ENCODE assay signal across 1 cellular context in genomic region chr2:207711750-207712487, GRCh38.
A peak's percentile ranks its signal among the peaks of the same experiment; 100 is the strongest.
TF ChIP-seq lines count a peak whose summit lies in the region.

No MANE protein-coding gene starts in this region.

TF ChIP-seq in HepG2, 621 proteins besides CTCF, POLR2A, EP300 and RAD21 (continued from another document and continues in another):
- TF ChIP-seq TRIM22 (IDR thresholded peaks at IDR 0.05) (no peak), SETDB1 (CRISPR knock-in tag; IDR thresholded peaks at IDR 0.05; ENCODE audit: borderline replicate concordance) (no peak), ZBTB4 (CRISPR knock-in tag; IDR thresholded peaks at IDR 0.05; ENCODE audit: borderline replicate concordance) (no peak), KDM2A (CRISPR knock-in tag; IDR thresholded peaks at IDR 0.05; ENCODE audit: borderline replicate concordance, low read depth) (peak; percentile 60; the same call in 1 of the 2 replicates), THAP11 (CRISPR knock-in tag; IDR thresholded peaks at IDR 0.05) (no peak), ZNF567 (CRISPR knock-in tag; IDR thresholded peaks at IDR 0.05; ENCODE audit: borderline replicate concordance) (0 out of 2 replicates have a peak, but pooled peaks have one; percentile 72), JDP2 (CRISPR knock-in tag; IDR thresholded peaks at IDR 0.05; ENCODE audit: borderline replicate concordance) (no peak), ZNF138 (CRISPR knock-in tag; IDR thresholded peaks at IDR 0.05; ENCODE audit: low read depth) (peak; percentile 48; the same call in 1 of the 2 replicates), FOXC1 (CRISPR knock-in tag; IDR thresholded peaks at IDR 0.05; ENCODE audit: borderline replicate concordance) (0 out of 2 replicates have a peak, but pooled peaks have one; percentile 22), TAF1 (CRISPR knock-in tag; IDR thresholded peaks at IDR 0.05) (peak; percentile 22; the same call in 1 of the 2 replicates), ELK4 (CRISPR knock-in tag; IDR thresholded peaks at IDR 0.05; ENCODE audit: borderline replicate concordance) (no peak), GABPB1 (CRISPR knock-in tag; IDR thresholded peaks at IDR 0.05) (peak; percentile 7; the same call in 1 of the 2 replicates), ZNF296 (CRISPR knock-in tag; conservative IDR thresholded peaks at IDR 0.05) (0 out of 2 replicates have a peak, but pooled peaks have one; percentile 46), HDAC1 (CRISPR knock-in tag; IDR thresholded peaks at IDR 0.05) (peak; percentile 15), PRMT3 (CRISPR knock-in tag; IDR thresholded peaks at IDR 0.05; ENCODE audit: borderline replicate concordance, low read depth) (0 out of 2 replicates have a peak, but pooled peaks have one; percentile 7), MED13 (CRISPR knock-in tag; IDR thresholded peaks at IDR 0.05) (no peak; the same call in 1 of the 2 replicates), NCOA1 (CRISPR knock-in tag; IDR thresholded peaks at IDR 0.05) (no peak), HNRNPL (IDR thresholded peaks at IDR 0.05; ENCODE audit: low read depth, low read length) (peak; percentile 70), AGO1 (IDR thresholded peaks at IDR 0.05; ENCODE audit: low read depth, low read length, poor library complexity, severe bottlenecking) (peak; percentile 30), FOXO4 (CRISPR knock-in tag; conservative IDR thresholded peaks at IDR 0.05) (0 out of 2 replicates have a peak, but pooled peaks have one; percentile 43), ZNF235 (CRISPR knock-in tag; IDR thresholded peaks at IDR 0.05; ENCODE audit: borderline replicate concordance) (no peak), ZMAT3 (CRISPR knock-in tag; conservative IDR thresholded peaks at IDR 0.05) (no peak), ZHX2 (IDR thresholded peaks at IDR 0.05; ENCODE audit: low read depth) (no peak), ZHX2 (CRISPR knock-in tag; IDR thresholded peaks at IDR 0.05; ENCODE audit: borderline replicate concordance) (0 out of 2 replicates have a peak, but pooled peaks have one; percentile 56), ZNF24 (IDR thresholded peaks at IDR 0.05) (no peak), RBM39 (IDR thresholded peaks at IDR 0.05; ENCODE audit: low read depth, low read length, poor library complexity, severe bottlenecking) (no peak), MTA3 (CRISPR knock-in tag; IDR thresholded peaks at IDR 0.05) (no peak), ZSCAN20 (CRISPR knock-in tag; IDR thresholded peaks at IDR 0.05; ENCODE audit: borderline replicate concordance) (peak; percentile 62; the same call in 1 of the 2 replicates), ZFP36L2 (CRISPR knock-in tag; IDR thresholded peaks at IDR 0.05) (0 out of 2 replicates have a peak, but pooled peaks have one; percentile 0), ZNF784 (CRISPR knock-in tag; IDR thresholded peaks at IDR 0.05; ENCODE audit: borderline replicate concordance) (no peak; the same call in 1 of the 2 replicates), HOXD1 (CRISPR knock-in tag; IDR thresholded peaks at IDR 0.05) (peak; percentile 67; the same call in 1 of the 2 replicates), ZFX (CRISPR knock-in tag; IDR thresholded peaks at IDR 0.05; ENCODE audit: low read depth) (no peak), SRSF1 (optimal IDR thresholded peaks at IDR 0.05; ENCODE audit: low read depth, low read length) (no peak), THAP8 (CRISPR knock-in tag; IDR thresholded peaks at IDR 0.05; ENCODE audit: borderline replicate concordance) (peak; percentile 51; the same call in 1 of the 2 replicates), HNRNPLL (IDR thresholded peaks at IDR 0.05; ENCODE audit: low read depth, low read length, poor library complexity, severe bottlenecking) (peak; percentile 35), ZBTB14 (CRISPR knock-in tag; IDR thresholded peaks at IDR 0.05) (peak; percentile 42; the same call in 1 of the 2 replicates), ZNF264 (CRISPR knock-in tag; IDR thresholded peaks at IDR 0.05) (no peak), ZNF609 (CRISPR knock-in tag; IDR thresholded peaks at IDR 0.05; ENCODE audit: borderline replicate concordance) (no peak), KDM1A (CRISPR knock-in tag; IDR thresholded peaks at IDR 0.05) (no peak)
